In the genomic region with DNA sequence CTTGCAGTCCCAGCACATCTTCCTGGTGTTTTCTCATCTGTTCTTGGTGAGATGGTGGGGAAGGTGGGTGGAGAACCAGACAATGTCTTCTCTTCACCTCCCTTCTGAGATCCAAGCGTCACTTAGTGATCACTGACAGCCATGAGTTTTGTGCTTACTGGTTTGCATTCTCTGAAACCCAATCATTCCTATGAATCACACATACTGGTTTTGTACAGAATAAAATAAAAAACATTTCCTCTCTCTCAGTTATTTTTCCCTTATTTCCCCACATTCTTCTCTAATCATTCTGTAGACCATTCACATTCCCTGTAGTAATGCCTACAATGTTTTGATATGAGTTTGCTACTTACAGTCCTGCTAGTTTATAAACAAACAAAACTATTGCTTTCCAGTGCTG, we compare ENCODE assay signal across 17 cellular contexts.
DNase-seq lines count a peak whose midpoint lies in the region; ATAC-seq, FAIRE-seq and TF ChIP-seq lines count a peak whose summit lies in the region.
"Had no signal": no experiment of that assay in that cellular context is flagged by ENCODE, and none has a peak within 500 bp of the region (broad histone marks: within the 10 kb centered on the region; RNA-seq: fewer than 3 reads in every experiment).

No MANE protein-coding gene starts in this region.

- H3K9me3 Mint-ChIP-seq in GM23338 (no peaks in the 10 kb centered on the region; the same call in 2 of the 3 replicates), astrocyte (ENCODE audit: unreplicated experiment) (peaks cover 4% of the 10 kb centered on the region)

- in situ Hi-C loops in mammary epithelial cell (cut with MboI; ENCODE audit: low sequenced_read_pairs in 2 of 2) = no loop called here
- in situ Hi-C loops in HepG2 (cut with HindIII; ENCODE audit: extremely low pct_ligation_motif_present, low pct_unique_long_range_greater_than_20kb) = no loop called here

- H3K36me3 ChIP-seq in GM23338 (ENCODE audit: insufficient read depth) (no peaks in the 10 kb centered on the region), astrocyte (ENCODE audit: insufficient read depth, low read length) (no peaks in the 10 kb centered on the region), neuronal stem cell (replicated peaks in 1 of 2; ENCODE audit: control insufficient read depth in 2 of 2, insufficient read depth in 2 of 2, low read length in 2 of 2) (no peaks in the 10 kb centered on the region), mammary epithelial cell (ENCODE audit: insufficient read depth, low read length) (no peaks in the 10 kb centered on the region), HepG2 (replicated peaks in 1 of 2; ENCODE audit: control insufficient read depth in 1 of 2, insufficient read depth in 2 of 2, low read length in 2 of 2) (no peaks in the 10 kb centered on the region)
- H3K36me3 ChIP-seq: BLaER1 treated with 17β-estradiol and CSF1 and Interleukin-3, amounts not matched to agents 10 nM and 100 nM had no signal

- no peak for TF ChIP-seq RAD21 in HepG2 (CRISPR knock-in tag; IDR thresholded peaks at IDR 0.05)

- no peak for TF ChIP-seq CTCF in GM23338 (conservative IDR thresholded peaks at IDR 0.05; ENCODE audit: low read depth in 2 of 2)
- TF ChIP-seq CTCF in astrocyte (IDR thresholded peaks at IDR 0.05; ENCODE audit: insufficient read depth, low read depth, low read length) = no peak
- no peak for TF ChIP-seq CTCF in mammary epithelial cell (conservative IDR thresholded peaks at IDR 0.05 in 1 of 2, IDR thresholded peaks at IDR 0.05 in 1 of 2; ENCODE audit: extremely low read depth in 1 of 2, insufficient read depth in 1 of 2, low read depth in 1 of 2, low read length in 2 of 2)
- no peak for TF ChIP-seq CTCF in HepG2 (CRISPR knock-in tag; IDR thresholded peaks at IDR 0.05)

- CTCF ChIA-PET in mammary epithelial cell (lab: Charles Lee; ENCODE audit: low non-redundant PET) = no interaction called here
- CTCF ChIA-PET in HepG2 (lab: Yijun Ruan, JAX; ENCODE audit: low intra/inter-chr PET ratio, low total read pairs) = no interaction called here

- no peak overlapping the region for H4K8ac ChIP-seq in neuronal stem cell (ENCODE audit: low read depth, low read length)

- no peak overlapping the region for H3K4me2 ChIP-seq in GM23338
- H3K4me2 ChIP-seq in astrocyte (ENCODE audit: low read length) = no peak overlapping the region
- H3K4me2 ChIP-seq in neuronal stem cell (ENCODE audit: insufficient read depth, low read length, poor library complexity, severe bottlenecking) = no peak overlapping the region
- no peak overlapping the region for H3K4me2 ChIP-seq in mammary epithelial cell (ENCODE audit: insufficient read depth, low read depth, low read length)
- no peak overlapping the region for H3K4me2 ChIP-seq in HepG2 (ENCODE audit: low read depth, low read length)
- H3K4me2 ChIP-seq: BLaER1 treated with 17β-estradiol and CSF1 and Interleukin-3, amounts not matched to agents 10 nM and 100 nM had no signal

- H3K9me2 ChIP-seq in GM23338 (ENCODE audit: insufficient read depth) = no peaks in the 10 kb centered on the region

- ATAC-seq in GM23338 (no peak), GM21447 (IDR thresholded peaks at IDR 0.05; ENCODE audit: unreplicated experiment) (no peak), HG02763 (IDR thresholded peaks at IDR 0.05; ENCODE audit: unreplicated experiment) (no peak), HepG2 (no peak)
- ATAC-seq: CD8-positive, alpha-beta T cell had no signal

- DNase-seq in GM23338 (ENCODE audit: low spot score) (no peak), astrocyte (ENCODE audit: low read depth) (no peak), iris pigment epithelial cell (ENCODE audit: low read depth) (peak; percentile 67), neuronal stem cell (ENCODE audit: low spot score) (no peak), mammary epithelial cell (no peak), HepG2 (ENCODE audit: low spot score) (no peak)
- DNase-seq: 8988T; Calu3; CD8-positive, alpha-beta T cell; DMS79 treated with DMSO at 0.1 percent for 48 hours; GF-D8; H9 had no signal

- H3K4me1 Mint-ChIP-seq in GM23338 = no peaks in the 10 kb centered on the region
- H3K4me1 Mint-ChIP-seq in astrocyte (ENCODE audit: low read depth, unreplicated experiment) = peaks cover 4% of the 10 kb centered on the region
- H3K4me1 Mint-ChIP-seq: B cell, H9 had no signal

- H3K27ac ChIP-seq in GM23338 (ENCODE audit: low read depth) (no peak overlapping the region), astrocyte (ENCODE audit: low read depth, low read length) (no peak overlapping the region), neuronal stem cell (replicated peaks; ENCODE audit: low read length) (no peak overlapping the region), mammary epithelial cell (ENCODE audit: insufficient read depth, low read depth, low read length) (no peak overlapping the region), HepG2 (ENCODE audit: extremely low read length, insufficient read depth, low read length) (no peak overlapping the region)
- H3K27ac ChIP-seq: BLaER1 treated with 17β-estradiol and CSF1 and Interleukin-3, amounts not matched to agents 10 nM and 100 nM had no signal

- no peak overlapping the region for H3K23ac ChIP-seq in neuronal stem cell (ENCODE audit: low read depth, low read length, poor library complexity)

- H2BK12ac ChIP-seq in neuronal stem cell (ENCODE audit: low read length) = no peak overlapping the region

- H3K36me3 Mint-ChIP-seq in GM23338 (ENCODE audit: low read depth) = no peaks in the 10 kb centered on the region
- H3K36me3 Mint-ChIP-seq in astrocyte (ENCODE audit: low read depth, unreplicated experiment) = no peaks in the 10 kb centered on the region
- H3K36me3 Mint-ChIP-seq: CD8-positive, alpha-beta T cell had no signal

- H4K20me1 ChIP-seq in GM23338 (replicated peaks; ENCODE audit: insufficient read depth) = no peaks in the 10 kb centered on the region
- H4K20me1 ChIP-seq in astrocyte (ENCODE audit: insufficient read depth, low read length) = no peaks in the 10 kb centered on the region
- H4K20me1 ChIP-seq in mammary epithelial cell (ENCODE audit: insufficient read depth, low read length) = no peaks in the 10 kb centered on the region
- no peaks in the 10 kb centered on the region for H4K20me1 ChIP-seq in HepG2 (ENCODE audit: insufficient read depth, low read length)
- H4K20me1 ChIP-seq: BLaER1 treated with 17β-estradiol and CSF1 and Interleukin-3, amounts not matched to agents 10 nM and 100 nM had no signal

- H3F3A ChIP-seq in GM23338 (replicated peaks; ENCODE audit: low read depth) = no peaks in the 10 kb centered on the region

- FAIRE-seq in astrocyte (lab: Jason Lieb, UNC) = no peak
- FAIRE-seq in HepG2 (lab: Jason Lieb, UNC) = no peak
- FAIRE-seq: H1 had no signal

- H3K4me1 ChIP-seq in GM23338 (ENCODE audit: insufficient read depth) (no peaks in the 10 kb centered on the region), astrocyte (ENCODE audit: insufficient read depth, low read length) (no peaks in the 10 kb centered on the region), neuronal stem cell (ENCODE audit: control insufficient read depth in 2 of 2, insufficient read depth in 1 of 2, low read depth in 1 of 2, low read length in 2 of 2) (peaks cover 0 to 3% of the 10 kb centered on the region in 2 donors), mammary epithelial cell (ENCODE audit: insufficient read depth, low read length) (no peaks in the 10 kb centered on the region), HepG2 (ENCODE audit: insufficient read depth, low read length) (no peaks in the 10 kb centered on the region)
- H3K4me1 ChIP-seq: BLaER1 treated with 17β-estradiol and CSF1 and Interleukin-3, amounts not matched to agents 10 nM and 100 nM had no signal

- peak overlapping the region; percentile 33; the same call in 1 of the 2 replicates for H2AFZ ChIP-seq in GM23338
- no peak overlapping the region for H2AFZ ChIP-seq in astrocyte (ENCODE audit: low read depth, low read length)
- peak overlapping the region; percentile 49 for H2AFZ ChIP-seq in neuronal stem cell (ENCODE audit: low read length)
- no peak overlapping the region for H2AFZ ChIP-seq in mammary epithelial cell (ENCODE audit: low read depth, low read length)
- no peak overlapping the region for H2AFZ ChIP-seq in HepG2 (ENCODE audit: low read length)

- no peak overlapping the region for H3K9ac ChIP-seq in astrocyte (ENCODE audit: low read length)
- H3K9ac ChIP-seq in neuronal stem cell (ENCODE audit: low read depth, low read length, poor library complexity) = no peak overlapping the region
- no peak overlapping the region for H3K9ac ChIP-seq in mammary epithelial cell (ENCODE audit: insufficient read depth, low read length)
- H3K9ac ChIP-seq in HepG2 (ENCODE audit: insufficient read depth, low read depth, low read length) = no peak overlapping the region
- H3K9ac ChIP-seq: BLaER1 treated with 17β-estradiol and CSF1 and Interleukin-3, amounts not matched to agents 10 nM and 100 nM had no signal

- no peak overlapping the region for H3K4ac ChIP-seq in neuronal stem cell (ENCODE audit: low read length)

- POLR2A ChIA-PET in HepG2 (lab: Yijun Ruan, JAX) = no interaction called here

- no peak overlapping the region for H2BK15ac ChIP-seq in neuronal stem cell (ENCODE audit: low read length)

- TF ChIP-seq POLR2A in HepG2 (IDR thresholded peaks at IDR 0.05; ENCODE audit: insufficient read depth in 1 of 2, low read depth in 2 of 2, low read length in 2 of 2) = no peak

- H3K9me3 ChIP-seq in astrocyte (ENCODE audit: insufficient read depth, low read depth, low read length) (no peaks in the 10 kb centered on the region), neuronal stem cell (replicated peaks in 1 of 2; ENCODE audit: control insufficient read depth in 2 of 2, insufficient read depth in 1 of 2, low read depth in 1 of 2, low read length in 2 of 2) (no peaks in the 10 kb centered on the region), mammary epithelial cell (replicated peaks; ENCODE audit: insufficient read depth, low read length) (no peaks in the 10 kb centered on the region), HepG2 (ENCODE audit: low read length) (no peaks in the 10 kb centered on the region)
- H3K9me3 ChIP-seq: BLaER1 treated with 17β-estradiol and CSF1 and Interleukin-3, amounts not matched to agents 10 nM and 100 nM had no signal

- H2BK120ac ChIP-seq in neuronal stem cell (ENCODE audit: low read depth, low read length) = no peak overlapping the region

- no CpG with 5 or more reads among the region's 1 CpG for WGBS in neuronal stem cell (ENCODE audit: extremely low coverage in 2 of 2, insufficient read length in 2 of 2, insufficient replicate concordance in 1 of 2), 2 donors
- WGBS in mammary epithelial cell (ENCODE audit: low coverage, missing lambda C conversion rate) = 100% methylated on average over 1 of the region's 1 CpG
- WGBS in HepG2 (ENCODE audit: low lambda C conversion rate) = 0% methylated on average over 1 of the region's 1 CpG

- H3K27me3 Mint-ChIP-seq in GM23338 (ENCODE audit: insufficient read depth, low read depth, poor library complexity) (no peaks in the 10 kb centered on the region), astrocyte (ENCODE audit: low read depth, unreplicated experiment) (no peaks in the 10 kb centered on the region)
- H3K27me3 Mint-ChIP-seq: B cell had no signal

- no peaks in the 10 kb centered on the region for H3K79me2 ChIP-seq in GM23338 (replicated peaks; ENCODE audit: insufficient read depth)
- H3K79me2 ChIP-seq in astrocyte (ENCODE audit: insufficient read depth, low read length) = no peaks in the 10 kb centered on the region
- H3K79me2 ChIP-seq in mammary epithelial cell (ENCODE audit: insufficient read depth, low read length) = no peaks in the 10 kb centered on the region
- no peaks in the 10 kb centered on the region for H3K79me2 ChIP-seq in HepG2 (ENCODE audit: insufficient read depth, low read length)

- no peak overlapping the region for H2AK5ac ChIP-seq in neuronal stem cell (ENCODE audit: low read depth, low read length)

- no peaks in the 10 kb centered on the region for H3K79me1 ChIP-seq in neuronal stem cell (ENCODE audit: low read depth, low read length)

- no peak for TF ChIP-seq EP300 in HepG2 (IDR thresholded peaks at IDR 0.05; ENCODE audit: low read depth in 2 of 2, low read length in 2 of 2)
- no peak for TF ChIP-seq EP300 in HepG2 (CRISPR knock-in tag; IDR thresholded peaks at IDR 0.05; ENCODE audit: borderline replicate concordance)

- H3K27ac Mint-ChIP-seq in GM23338 = no peak overlapping the region
- H3K27ac Mint-ChIP-seq in astrocyte (ENCODE audit: unreplicated experiment) = peak overlapping the region; percentile 82
- H3K27ac Mint-ChIP-seq: B cell; CD8-positive, alpha-beta T cell; H9 had no signal

- dilution Hi-C loops in mammary epithelial cell (cut with HindIII; ENCODE audit: low sequenced_read_pairs) = no loop called here

- H3K18ac ChIP-seq in neuronal stem cell (ENCODE audit: low read length) = no peak overlapping the region

- BruUV-seq in mammary epithelial cell (replicated peaks; lab: Mats Ljungman, UMichigan) = no TSS peak
- no TSS peak for BruUV-seq in HepG2 (replicated peaks; lab: Mats Ljungman, UMichigan)

- no peak overlapping the region for H3K14ac ChIP-seq in neuronal stem cell (ENCODE audit: low read length)

- H3K27me3 ChIP-seq in GM23338 (ENCODE audit: insufficient read depth) (no peaks in the 10 kb centered on the region), astrocyte (ENCODE audit: insufficient read depth, low read length) (no peaks in the 10 kb centered on the region), neuronal stem cell (ENCODE audit: control insufficient read depth in 3 of 3, insufficient read depth in 3 of 3, low read depth in 1 of 3, low read length in 3 of 3) (no peaks in the 10 kb centered on the region), mammary epithelial cell (ENCODE audit: insufficient read depth, low read length) (peaks cover 2% of the 10 kb centered on the region), HepG2 (ENCODE audit: control insufficient read depth in 1 of 2, insufficient read depth in 2 of 2, low read length in 2 of 2) (no peaks in the 10 kb centered on the region)
- H3K27me3 ChIP-seq: BLaER1 treated with 17β-estradiol and CSF1 and Interleukin-3, amounts not matched to agents 10 nM and 100 nM had no signal

- intact Hi-C loops in mammary epithelial cell (cut with micrococcal nuclease) (no loop called here), HepG2 (cut with micrococcal nuclease; ENCODE audit: unreplicated experiment) (no loop called here)

- H3K4me3 ChIP-seq in GM23338 = no peak overlapping the region
- no peak overlapping the region for H3K4me3 ChIP-seq in astrocyte (ENCODE audit: insufficient read depth, low read depth, low read length)
- no peak overlapping the region for H3K4me3 ChIP-seq in neuronal stem cell (ENCODE audit: low read length in 2 of 2)
- H3K4me3 ChIP-seq in mammary epithelial cell (replicated peaks in 1 of 3; ENCODE audit: insufficient read depth in 1 of 3, low read depth in 2 of 3, low read length in 3 of 3) = no peak overlapping the region
- no peak overlapping the region for H3K4me3 ChIP-seq in HepG2 (replicated peaks in 1 of 3; ENCODE audit: insufficient read depth in 1 of 3, low read depth in 2 of 3, low read length in 3 of 3)
- H3K4me3 ChIP-seq: BLaER1 treated with 17β-estradiol and CSF1 and Interleukin-3, amounts not matched to agents 10 nM and 100 nM had no signal

- no peak overlapping the region for H2BK5ac ChIP-seq in neuronal stem cell (ENCODE audit: low read length)

- H3K4me3 Mint-ChIP-seq in GM23338 (no peak overlapping the region), astrocyte (ENCODE audit: unreplicated experiment) (peak overlapping the region; percentile 56)
- H3K4me3 Mint-ChIP-seq: B cell; CD8-positive, alpha-beta T cell; H9 had no signal

- no peak overlapping the region for H4K91ac ChIP-seq in neuronal stem cell (ENCODE audit: low read depth, low read length, poor library complexity)

Comparison
In these comparisons a context has a peak if more than half of its experiments do, and no peak if none do; other contexts are left out.
1. H2AFZ ChIP-seq: peak in GM23338 (single experiment) and neuronal stem cell (single experiment); none in astrocyte (single experiment), mammary epithelial cell (single experiment) and HepG2 (single experiment).